In genomic region chr5:142836048-142836447, GRCh38 we compare ENCODE assay signal across 13 cellular contexts.
"Had no signal": no experiment of that assay in that cellular context is flagged by ENCODE, and none has a peak within 500 bp of the region (broad histone marks: within the 10 kb centered on the region; RNA-seq: fewer than 3 reads in every experiment).

No MANE protein-coding gene starts in this region.

- H3K4me3 Mint-ChIP-seq: activated CD8-positive, alpha-beta memory T cell treated with anti-CD3 and anti-CD28 coated beads, Interleukin-2, amount 10 ng/mL, durations not matched to agents 7 days and 5 days; activated T-cell treated with anti-CD3 and anti-CD28 coated beads, Interleukin-2, amount 50 U/mL, for 4 hours; nephron had no signal

- DNase-seq: activated CD4-positive, alpha-beta T cell treated with anti-CD3 and anti-CD28 coated beads for 1 hour; activated CD4-positive, alpha-beta T cell treated with anti-CD3 and anti-CD28 coated beads, Interleukin-2, amount 50 U/mL, for 48 hours; activated CD8-positive, alpha-beta memory T cell treated with anti-CD3 and anti-CD28 coated beads, Interleukin-2, amount 10 ng/mL, durations not matched to agents 7 days and 5 days; activated gamma-delta T cell; activated T-cell treated with anti-CD3 and anti-CD28 coated beads, Interleukin-2, amount 50 U/mL, for 4 hours; esophagus squamous epithelium; foreskin fibroblast; mammary epithelial cell; sigmoid colon; stimulated activated naive CD4-positive, alpha-beta T cell treated with Interleukin-2 at 50 U/mL for 16 hours; upper lobe of right lung had no signal

- ATAC-seq: activated CD8-positive, alpha-beta memory T cell treated with anti-CD3 and anti-CD28 coated beads, Interleukin-2, amount 10 ng/mL, durations not matched to agents 7 days and 5 days; activated T-cell treated with anti-CD3 and anti-CD28 coated beads, Interleukin-2, amount 50 U/mL, for 4 hours; left lobe of liver; upper lobe of right lung had no signal

- H3K9me3 Mint-ChIP-seq: activated T-cell treated with anti-CD3 and anti-CD28 coated beads, Interleukin-2, amount 50 U/mL, for 4 hours; nephron had no signal

- H3K27ac Mint-ChIP-seq: activated CD8-positive, alpha-beta memory T cell treated with anti-CD3 and anti-CD28 coated beads, Interleukin-2, amount 10 ng/mL, durations not matched to agents 7 days and 5 days had no signal
